In the genomic region with DNA sequence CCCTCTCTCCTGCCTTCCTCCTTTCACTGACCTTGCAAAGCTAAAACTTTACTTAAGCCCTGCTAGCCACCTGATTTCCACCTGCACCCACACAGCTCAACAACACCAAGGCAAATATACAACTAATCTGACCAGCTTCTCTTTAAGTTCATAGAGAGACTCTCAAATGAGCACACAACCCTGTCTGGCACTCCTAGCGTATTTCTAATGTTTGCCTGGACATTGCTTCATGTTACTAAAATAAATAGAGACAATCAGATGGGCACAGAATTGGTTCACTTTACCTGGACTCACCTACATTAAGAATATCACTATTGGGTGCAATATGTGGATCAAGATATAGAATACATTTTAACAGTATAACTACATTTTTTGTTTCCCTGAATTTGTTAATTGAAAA, we compare ENCODE assay signal across 1 cellular context.
TF ChIP-seq lines count a peak whose summit lies in the region.

No MANE protein-coding gene starts in this region.

TF ChIP-seq in H1, 55 proteins besides CTCF, POLR2A, EP300 and RAD21:
- TF ChIP-seq CEBPB (IDR thresholded peaks at IDR 0.05; ENCODE audit: low read depth, low read length) (no peak), PHF8 (conservative IDR thresholded peaks at IDR 0.05; ENCODE audit: low read depth, low read length) (no peak), YY1 (IDR thresholded peaks at IDR 0.05; ENCODE audit: low read depth, low read length) (no peak), SIN3A (conservative IDR thresholded peaks at IDR 0.05 in 1 of 2, IDR thresholded peaks at IDR 0.05 in 1 of 2; ENCODE audit: low read depth in 1 of 2, low read length in 2 of 2) (no peak)
TF ChIP-seq in H1: peak in this region for 0.
